ENCODE assay signal across 19 cellular contexts in genomic region chr7:43479042-43479441, GRCh38.
DNase-seq lines count a peak whose midpoint lies in the region; ATAC-seq and TF ChIP-seq lines count a peak whose summit lies in the region.
"Had no signal": no experiment of that assay in that cellular context is flagged by ENCODE, and none has a peak within 500 bp of the region (broad histone marks: within the 10 kb centered on the region; RNA-seq: fewer than 3 reads in every experiment).

No MANE protein-coding gene starts in this region.

- H3K9me3 ChIP-seq in RWPE2 (ENCODE audit: severe bottlenecking) (no peaks in the 10 kb centered on the region), right lobe of liver (no peaks in the 10 kb centered on the region)
- H3K9me3 ChIP-seq in CD8-positive, alpha-beta T cell (ENCODE audit: low read length) = no peaks in the 10 kb centered on the region
- H3K9me3 ChIP-seq: body of pancreas, pancreas, thoracic aorta had no signal

- H3K4me3 ChIP-seq in RWPE2 (ENCODE audit: severe bottlenecking) = no peak overlapping the region
- no peak overlapping the region for H3K4me3 ChIP-seq in right lobe of liver
- no peak overlapping the region for H3K4me3 ChIP-seq in CD8-positive, alpha-beta T cell (ENCODE audit: low read depth, low read length)
- no peak overlapping the region for H3K4me3 ChIP-seq in dorsolateral prefrontal cortex
- H3K4me3 ChIP-seq: body of pancreas, pancreas, thoracic aorta had no signal

- no peaks in the 10 kb centered on the region for H3K36me3 ChIP-seq in RWPE2 (ENCODE audit: low read depth)
- H3K36me3 ChIP-seq in right lobe of liver = no peaks in the 10 kb centered on the region
- no peaks in the 10 kb centered on the region for H3K36me3 ChIP-seq in CD8-positive, alpha-beta T cell (ENCODE audit: insufficient read depth, low read length)
- H3K36me3 ChIP-seq: pancreas, thoracic aorta had no signal

- H3K4me1 Mint-ChIP-seq in CD8-positive, alpha-beta T cell (ENCODE audit: low read depth) = peaks cover 2% of the 10 kb centered on the region

- 39% methylated on average over 6 of the region's 6 CpGs for WGBS in right lobe of liver (ENCODE audit: insufficient coverage, low coverage, low lambda C conversion rate, missing lambda C conversion rate)

- no peak overlapping the region for H3K4me3 Mint-ChIP-seq in CD8-positive, alpha-beta T cell

- peaks cover 4% of the 10 kb centered on the region for H3K4me1 ChIP-seq in RWPE2 (ENCODE audit: insufficient read depth, poor library complexity, severe bottlenecking)
- peaks cover 0 to 9% (median 3%) of the 10 kb centered on the region in 4 donors for H3K4me1 ChIP-seq in right lobe of liver
- H3K4me1 ChIP-seq in CD8-positive, alpha-beta T cell (ENCODE audit: insufficient read depth, low read length) = no peaks in the 10 kb centered on the region
- H3K4me1 ChIP-seq: body of pancreas, pancreas had no signal

- no peaks in the 10 kb centered on the region for H3K9me3 Mint-ChIP-seq in CD8-positive, alpha-beta T cell

- no peaks in the 10 kb centered on the region for H3K36me3 Mint-ChIP-seq in CD8-positive, alpha-beta T cell

- peaks cover 5% of the 10 kb centered on the region for H3K27me3 Mint-ChIP-seq in CD8-positive, alpha-beta T cell (ENCODE audit: low read depth)

- no peak for TF ChIP-seq POLR2A in right lobe of liver (IDR thresholded peaks at IDR 0.05)

- H3K27me3 ChIP-seq in RWPE2 (ENCODE audit: insufficient read depth, poor library complexity, severe bottlenecking) (no peaks in the 10 kb centered on the region), right lobe of liver (no peaks in the 10 kb centered on the region), dorsolateral prefrontal cortex (no peaks in the 10 kb centered on the region)
- no peaks in the 10 kb centered on the region for H3K27me3 ChIP-seq in CD8-positive, alpha-beta T cell (ENCODE audit: insufficient read depth, low read length)
- H3K27me3 ChIP-seq: body of pancreas, pancreas had no signal

- POLR2A ChIA-PET in CD8-positive, alpha-beta T cell (lab: Charles Lee) = no interaction called here

- CTCF ChIA-PET in CD8-positive, alpha-beta T cell (lab: Charles Lee) = interaction anchor here (0.6 kb wide), 1 partner anchor 218 kb away, joined by 3 read pairs; no protein-coding TSS in a partner anchor

- H3K27ac ChIP-seq in RWPE2 (ENCODE audit: poor library complexity, severe bottlenecking) (no peak overlapping the region), right lobe of liver (no peak overlapping the region), dorsolateral prefrontal cortex (peak overlapping the region in 3 of 59 donors; percentile 6 to 36 (median 13))
- H3K27ac ChIP-seq in CD8-positive, alpha-beta T cell (ENCODE audit: low read depth, low read length) = no peak overlapping the region
- H3K27ac ChIP-seq: body of pancreas, pancreas, RWPE1, thoracic aorta had no signal

- DNase-seq in NCI-H345 (lab: John Stamatoyannopoulos, UW) (peak; percentile 3), NCI-H345 treated with DMSO at 0.1 percent for 48 hours (lab: John Stamatoyannopoulos, UW; ENCODE audit: unreplicated experiment) (no peak), HT-29 (ENCODE audit: low spot score) (peak; percentile 17), RWPE2 (ENCODE audit: low spot score) (no peak), right lobe of liver (no peak), dorsolateral prefrontal cortex (no peak)
- no peak for DNase-seq in CD8-positive, alpha-beta T cell
- DNase-seq: ACHN; activated CD8-positive, alpha-beta memory T cell treated with anti-CD3 and anti-CD28 coated beads for 24 hours; activated gamma-delta T cell treated with Interleukin-2 at 50 U/mL for 16 hours; body of pancreas; Caco-2; midbrain; NCI-H1105; NCI-H446 treated with DMSO at 0.1 percent for 48 hours; pancreas had no signal

- TF ChIP-seq CTCF in RWPE2 (IDR thresholded peaks at IDR 0.05; ENCODE audit: poor library complexity, severe bottlenecking) (peak; percentile 49), right lobe of liver (IDR thresholded peaks at IDR 0.05) (peak; percentile 14 to 45 (median 28)), dorsolateral prefrontal cortex (IDR thresholded peaks at IDR 0.05 in 54 of 56, conservative IDR thresholded peaks at IDR 0.05 in 2 of 56; ENCODE audit: low read depth in 1 of 56, partially characterized antibody in 56 of 56) (no peak)
- no peak for TF ChIP-seq CTCF in CD8-positive, alpha-beta T cell (IDR thresholded peaks at IDR 0.05)

- ATAC-seq in RWPE2 (ENCODE audit: low read depth) (peak; percentile 61), right lobe of liver (peak in 2 of 4 donors; percentile 48 to 62), HG03565 (IDR thresholded peaks at IDR 0.05; ENCODE audit: unreplicated experiment) (no peak)
- ATAC-seq in CD8-positive, alpha-beta T cell = no peak
- ATAC-seq: body of pancreas, pancreas had no signal

- H3K27ac Mint-ChIP-seq in CD8-positive, alpha-beta T cell = no peak overlapping the region

- intact Hi-C loops in right lobe of liver (cut with DNase I) = no loop called here
- intact Hi-C loops in CD8-positive, alpha-beta T cell (cut with DNase I, micrococcal nuclease) = no loop called here
- intact Hi-C loops in dorsolateral prefrontal cortex (cut with DNase I) = no loop called here

Comparison
In these comparisons a context has a peak if more than half of its experiments do, and no peak if none do; other contexts are left out.
1. DNase-seq: peak in NCI-H345 (single experiment) and HT-29 (single experiment); none in NCI-H345 treated with DMSO at 0.1 percent for 48 hours (single experiment), RWPE2 (single experiment), right lobe of liver (0 of 3), CD8-positive, alpha-beta T cell (0 of 7) and dorsolateral prefrontal cortex (0 of 10).
2. CTCF ChIP-seq: peak in RWPE2 (single experiment) and right lobe of liver (4 of 4); none in CD8-positive, alpha-beta T cell (single experiment) and dorsolateral prefrontal cortex (0 of 56).